Comparison of ENCODE assay signal across 8 cellular contexts in genomic region chr6:136921521-136921935, GRCh38. TPM values are rescaled to one million over a fixed set of nuclear protein-coding genes. Genes with fewer than 3 reads are reported as not detected.
DNase-seq lines count a peak whose midpoint lies in the region; ATAC-seq and TF ChIP-seq lines count a peak whose summit lies in the region.

No MANE protein-coding gene starts in this region.

- peak overlapping the region; percentile 55 for H3K4me3 ChIP-seq in upper lobe of right lung

- H3K4me3 Mint-ChIP-seq in chondrocyte (ENCODE audit: unreplicated experiment) (peak overlapping the region; percentile 78), memory B cell (peak overlapping the region; percentile 85)

- ATAC-seq in memory B cell (ENCODE audit: low read depth) = no peak
- peak; percentile 56 for ATAC-seq in upper lobe of right lung
- no peak for ATAC-seq in GM18502 (IDR thresholded peaks at IDR 0.05; ENCODE audit: poor library complexity, unreplicated experiment)

- H3K27me3 Mint-ChIP-seq in chondrocyte (ENCODE audit: low read depth) = peaks cover 25% of the 10 kb centered on the region
- H3K27me3 Mint-ChIP-seq in memory B cell = peaks cover 23% of the 10 kb centered on the region

- H3K36me3 Mint-ChIP-seq in chondrocyte (ENCODE audit: low read depth) (peaks cover 2% of the 10 kb centered on the region), memory B cell (peaks cover 4% of the 10 kb centered on the region)

- intact Hi-C loops in upper lobe of right lung (cut with DNase I) = no loop called here

- H3K27ac ChIP-seq in upper lobe of right lung = no peak overlapping the region

- peaks cover 12% of the 10 kb centered on the region for H3K4me1 Mint-ChIP-seq in chondrocyte (ENCODE audit: low read depth)
- H3K4me1 Mint-ChIP-seq in memory B cell = peaks cover 20% of the 10 kb centered on the region

- DNase-seq in NCI-H1417 (lab: John Stamatoyannopoulos, UW) (peak in 2 of 3 experiments; percentile 90 to 92), NCI-H1417 treated with DMSO at 0.1 percent for 48 hours (lab: John Stamatoyannopoulos, UW) (no peak), NCI-H146 (lab: John Stamatoyannopoulos, UW) (peak; percentile 82), chondrocyte (ENCODE audit: low spot score) (no peak), memory B cell (ENCODE audit: low spot score in 2 of 2) (peak in 1 of 2 donors; percentile 17), upper lobe of right lung (no peak), SKM-1 treated with dmso at 0.1 percent for 144 hours (lab: John Stamatoyannopoulos, UW; ENCODE audit: unreplicated experiment) (no peak)

- TF ChIP-seq CTCF in chondrocyte (IDR thresholded peaks at IDR 0.05) = no peak
- no peak for TF ChIP-seq CTCF in upper lobe of right lung (IDR thresholded peaks at IDR 0.05)

- no peak overlapping the region for H3K27ac Mint-ChIP-seq in chondrocyte (ENCODE audit: unreplicated experiment)
- H3K27ac Mint-ChIP-seq in memory B cell = no peak overlapping the region

- H3K36me3 ChIP-seq in upper lobe of right lung = no peaks in the 10 kb centered on the region

- peaks cover 28% of the 10 kb centered on the region for H3K4me1 ChIP-seq in upper lobe of right lung

- peaks cover 67% of the 10 kb centered on the region for H3K27me3 ChIP-seq in upper lobe of right lung

- no peaks in the 10 kb centered on the region for H3K9me3 ChIP-seq in upper lobe of right lung

- H3K9me3 Mint-ChIP-seq in chondrocyte (ENCODE audit: low read depth) (no peaks in the 10 kb centered on the region), memory B cell (no peaks in the 10 kb centered on the region)

RNA-seq across cellular contexts. Expression of gene SLC35D3, which starts 0.6 kb away (rescaled TPM):
- total RNA-seq in chondrocyte (not detected in 3 replicates), upper lobe of right lung (not detected)

Comparison
In these comparisons a context has a peak if more than half of its experiments do, and no peak if none do; other contexts are left out.
1. DNase-seq: peak in NCI-H1417 (2 of 3) and NCI-H146 (single experiment); none in NCI-H1417 treated with DMSO at 0.1 percent for 48 hours (single experiment), chondrocyte (single experiment), upper lobe of right lung (single experiment) and SKM-1 treated with dmso at 0.1 percent for 144 hours (single experiment).